24 cellular contexts compared by ENCODE assay signal in the genomic region with DNA sequence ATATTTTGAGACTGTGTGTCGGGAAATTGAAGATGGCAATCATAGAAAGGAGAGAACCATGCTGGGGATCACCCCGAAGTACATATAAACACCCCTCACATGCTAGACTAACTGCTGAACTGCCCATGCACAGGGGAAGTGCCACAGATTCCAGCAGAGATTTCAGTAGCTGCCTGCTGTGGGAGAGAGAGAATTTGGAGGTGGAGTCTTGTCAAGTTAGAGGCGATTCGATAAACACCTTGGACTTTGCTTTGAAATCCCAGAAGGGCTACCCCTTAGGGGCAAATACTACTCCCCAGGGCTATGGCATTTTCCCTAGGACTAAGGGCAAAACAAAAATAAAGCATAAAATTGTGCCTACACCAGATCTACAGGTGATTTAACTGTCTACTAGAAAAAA.
"Had no signal": no experiment of that assay in that cellular context is flagged by ENCODE, and none has a peak within 500 bp of the region (broad histone marks: within the 10 kb centered on the region; RNA-seq: fewer than 3 reads in every experiment).

No MANE protein-coding gene starts in this region.

- H3K4me3 ChIP-seq: adrenal gland, Peyer's patch, SJCRH30 had no signal

- H3K9me3 Mint-ChIP-seq: activated CD4-positive, alpha-beta memory T cell treated with anti-CD3 and anti-CD28 coated beads, Interleukin-2, amount 10 ng/mL, durations not matched to agents 7 days and 5 days; activated naive CD8-positive, alpha-beta T cell treated with anti-CD3 and anti-CD28 coated beads, Interleukin-2, amount 10 ng/mL, durations not matched to agents 7 days and 5 days had no signal

- H3K27ac ChIP-seq: adrenal gland, Peyer's patch, RWPE1, SJCRH30, VCaP had no signal

- H3K27ac Mint-ChIP-seq: activated CD4-positive, alpha-beta memory T cell treated with anti-CD3 and anti-CD28 coated beads, Interleukin-2, amount 10 ng/mL, durations not matched to agents 7 days and 5 days; activated naive CD8-positive, alpha-beta T cell treated with anti-CD3 and anti-CD28 coated beads, Interleukin-2, amount 10 ng/mL, durations not matched to agents 7 days and 5 days had no signal

- H3K36me3 ChIP-seq: adrenal gland had no signal

- H3K9me3 ChIP-seq: adrenal gland, Peyer's patch, SK-N-SH had no signal

- H3K4me3 Mint-ChIP-seq: activated CD4-positive, alpha-beta memory T cell treated with anti-CD3 and anti-CD28 coated beads, Interleukin-2, amount 10 ng/mL, durations not matched to agents 7 days and 5 days; activated naive CD8-positive, alpha-beta T cell treated with anti-CD3 and anti-CD28 coated beads, Interleukin-2, amount 10 ng/mL, durations not matched to agents 7 days and 5 days had no signal

- H3K4me1 Mint-ChIP-seq: activated CD4-positive, alpha-beta memory T cell treated with anti-CD3 and anti-CD28 coated beads, Interleukin-2, amount 10 ng/mL, durations not matched to agents 7 days and 5 days had no signal

- H3K4me1 ChIP-seq: adrenal gland, Peyer's patch had no signal

- H3K27me3 Mint-ChIP-seq: activated CD4-positive, alpha-beta memory T cell treated with anti-CD3 and anti-CD28 coated beads, Interleukin-2, amount 10 ng/mL, durations not matched to agents 7 days and 5 days; activated naive CD8-positive, alpha-beta T cell treated with anti-CD3 and anti-CD28 coated beads, Interleukin-2, amount 10 ng/mL, durations not matched to agents 7 days and 5 days had no signal

- H3K27me3 ChIP-seq: adrenal gland, Peyer's patch, SJCRH30 had no signal

- DNase-seq: activated CD4-positive, alpha-beta memory T cell treated with anti-CD3 and anti-CD28 coated beads, Interleukin-2, amount 10 ng/mL, durations not matched to agents 7 days and 5 days; activated CD4-positive, alpha-beta T cell treated with anti-CD3 and anti-CD28 coated beads, Interleukin-2, amount 50 U/mL, for 1 hour; activated CD4-positive, CD25-positive, alpha-beta regulatory T cell; activated CD8-positive, alpha-beta memory T cell treated with anti-CD3 and anti-CD28 coated beads, Interleukin-2, amount 50 U/mL, for 4 hours; activated naive CD4-positive, alpha-beta T cell treated with anti-CD3 and anti-CD28 coated beads, Interleukin-2, amount 50 U/mL, for 16 hours; activated naive CD8-positive, alpha-beta T cell treated with anti-CD3 and anti-CD28 coated beads, Interleukin-2, amount 10 ng/mL, durations not matched to agents 7 days and 5 days; adrenal gland; anterior cingulate cortex; Karpas-422; MM.1S; NCI-H1105; NCI-H1436; NCI-H1694 treated with DMSO at 0.1 percent for 48 hours; NCI-H2029 treated with DMSO at 0.1 percent for 48 hours; NCI-H345; NCI-H510A; NCI-H526 treated with DMSO at 0.1 percent for 48 hours; Peyer's patch; Right ventricle myocardium superior; SJCRH30; SK-N-SH; T-helper 1 cell had no signal

- H3K9ac ChIP-seq: SK-N-SH had no signal

- H3K4me2 ChIP-seq: SK-N-SH had no signal
